1 cellular context compared by ENCODE assay signal in genomic region chr1:917466-918091, GRCh38.
A peak's percentile ranks its signal among the peaks of the same experiment; 100 is the strongest.
TF ChIP-seq lines count a peak whose summit lies in the region.

No MANE protein-coding gene starts in this region.

TF ChIP-seq in A549, 52 proteins besides CTCF, POLR2A, EP300 and RAD21:
- TF ChIP-seq JUN (IDR thresholded peaks at IDR 0.05), result peak; percentile 7 to 17; a peak in 2 of 5 replicates
- peak; percentile 17; the same call in 1 of the 2 replicates for TF ChIP-seq PBX3 (IDR thresholded peaks at IDR 0.05)
- TF ChIP-seq BHLHE40 (IDR thresholded peaks at IDR 0.05; ENCODE audit: low read depth, low read length), result no peak
